In genomic region chr17:42878123-42878880, GRCh38 we compare ENCODE assay signal across 16 cellular contexts. TPM values are rescaled to one million over a fixed set of nuclear protein-coding genes. Genes with fewer than 3 reads are reported as not detected.
DNase-seq lines count a peak whose midpoint lies in the region; ATAC-seq, FAIRE-seq and TF ChIP-seq lines count a peak whose summit lies in the region.
"Had no signal": no experiment of that assay in that cellular context is flagged by ENCODE, and none has a peak within 500 bp of the region (broad histone marks: within the 10 kb centered on the region; RNA-seq: fewer than 3 reads in every experiment).

No MANE protein-coding gene starts in this region.

- H3K9me1 ChIP-seq in K562 (ENCODE audit: control insufficient read depth, insufficient read depth, low read length), result no peaks in the 10 kb centered on the region

- H3K4me1 ChIP-seq in cardiac muscle cell (ENCODE audit: low read depth), result no peaks in the 10 kb centered on the region
- peaks cover 2 to 17% of the 10 kb centered on the region in 2 experiments; a peak in 2 of 5 replicates for H3K4me1 ChIP-seq in K562 (replicated peaks in 1 of 2; ENCODE audit: control insufficient read depth in 2 of 2, insufficient read depth in 2 of 2, low read length in 2 of 2)
- H3K4me1 ChIP-seq in kidney (ENCODE audit: control insufficient read depth in 1 of 2, insufficient read depth in 1 of 2, low read depth in 1 of 2, low read length in 2 of 2), result peaks cover 9 to 13% of the 10 kb centered on the region in 2 donors
- peaks cover 0 to 30% of the 10 kb centered on the region in 2 donors for H3K4me1 ChIP-seq in thyroid gland
- H3K4me1 ChIP-seq: adrenal gland had no signal

- no peaks in the 10 kb centered on the region for H3K79me2 ChIP-seq in K562 (ENCODE audit: control insufficient read depth, insufficient read depth, low read length)

- BruUV-seq in K562 (replicated peaks; lab: Mats Ljungman, UMichigan), result no TSS peak

- H3K9ac ChIP-seq in K562 (ENCODE audit: insufficient read depth in 1 of 2, low read depth in 2 of 2, low read length in 2 of 2) (peak overlapping the region in 1 of 2 experiments; percentile 79; a peak in 1 of 4 replicates), kidney (ENCODE audit: low read length in 2 of 2) (peak overlapping the region in 1 of 2 donors; percentile 51)

- no peak overlapping the region for H3K4me2 ChIP-seq in K562 (ENCODE audit: insufficient read depth, low read length)

- FAIRE-seq in K562 (lab: Jason Lieb, UNC) (no peak), kidney (lab: Jason Lieb, UNC) (no peak)

- TF ChIP-seq CTCF in cardiac muscle cell (IDR thresholded peaks at IDR 0.05; ENCODE audit: low read depth, low read length) (peak; percentile 6), K562 (IDR thresholded peaks at IDR 0.05 in 2 of 3, conservative IDR thresholded peaks at IDR 0.05 in 1 of 3; ENCODE audit: insufficient read depth in 2 of 3, low read depth in 1 of 3, low read length in 3 of 3) (0 out of 6 replicates have a peak, but pooled peaks of 1 of the 3 experiments have one; percentile 14), kidney (IDR thresholded peaks at IDR 0.05; ENCODE audit: borderline replicate concordance, extremely low read depth, insufficient read depth) (no peak), thyroid gland (IDR thresholded peaks at IDR 0.05) (no peak)

- H3K27ac ChIP-seq in cardiac muscle cell, result no peak overlapping the region
- no peak overlapping the region for H3K27ac ChIP-seq in K562 (ENCODE audit: extremely low read depth, low read depth, low read length)
- peak overlapping the region; percentile 56 to 90 for H3K27ac ChIP-seq in kidney (ENCODE audit: low read depth in 2 of 2, low read length in 2 of 2)
- no peak overlapping the region for H3K27ac ChIP-seq in thyroid gland
- H3K27ac ChIP-seq: adrenal gland, ovary, thoracic aorta had no signal

- no peak for ATAC-seq in Right ventricle myocardium inferior
- peak; percentile 42; the same call in 2 of the 3 replicates for ATAC-seq in K562
- ATAC-seq in HG03457 (IDR thresholded peaks at IDR 0.05; ENCODE audit: unreplicated experiment), result no peak

- POLR2A ChIA-PET in K562 (lab: Yijun Ruan, JAX), result interaction anchor here (0.6 kb wide), 1 partner anchor 72 kb away, joined by 3 read pairs; no protein-coding TSS in a partner anchor

- TF ChIP-seq POLR2A in K562 (conservative IDR thresholded peaks at IDR 0.05) (no peak), thyroid gland (IDR thresholded peaks at IDR 0.05) (no peak)

- H4K20me1 ChIP-seq in K562 (replicated peaks; ENCODE audit: control insufficient read depth, insufficient read depth, low read length), result no peaks in the 10 kb centered on the region

- WGBS in K562 (ENCODE audit: insufficient coverage, low coverage, missing lambda C conversion rate), result 2% methylated on average over 11 of the region's 13 CpGs
- 32 to 38% methylated on average over 12 to 13 of the region's 13 CpGs for WGBS in thyroid gland, 2 donors

- TF ChIP-seq RAD21 in K562 (CRISPR knock-in tag; conservative IDR thresholded peaks at IDR 0.05 in 1 of 2, IDR thresholded peaks at IDR 0.05 in 1 of 2), result no peak

- intact Hi-C loops in Right ventricle myocardium inferior (cut with DNase I) (no loop called here), K562 (cut with micrococcal nuclease) (no loop called here), kidney (cut with DNase I) (no loop called here), thyroid gland (cut with DNase I) (no loop called here)

- H3K4me3 ChIP-seq in cardiac muscle cell (no peak overlapping the region), K562 (no peak overlapping the region), kidney (ENCODE audit: low read length in 2 of 2) (peak overlapping the region; percentile 28 to 58), thyroid gland (replicated peaks in 1 of 3) (no peak overlapping the region)
- H3K4me3 ChIP-seq: adrenal gland, ovary, thoracic aorta had no signal

- no peak for TF ChIP-seq EP300 in K562 (IDR thresholded peaks at IDR 0.05; ENCODE audit: low read length)

- H3K36me3 ChIP-seq in cardiac muscle cell, result no peaks in the 10 kb centered on the region
- no peaks in the 10 kb centered on the region for H3K36me3 ChIP-seq in K562 (ENCODE audit: control insufficient read depth, insufficient read depth, low read length)
- no peaks in the 10 kb centered on the region for H3K36me3 ChIP-seq in kidney (ENCODE audit: control insufficient read depth in 1 of 2, insufficient read depth in 2 of 2, low read length in 2 of 2)
- H3K36me3 ChIP-seq in thyroid gland, result no peaks in the 10 kb centered on the region
- H3K36me3 ChIP-seq: adrenal gland, ovary had no signal

- peak overlapping the region; percentile 8; the same call in 1 of the 2 replicates for H2AFZ ChIP-seq in K562 (ENCODE audit: low read depth, low read length)

- in situ Hi-C loops in K562 (cut with MboI), result no loop called here

- H3K9me3 ChIP-seq in cardiac muscle cell (ENCODE audit: low read depth) (no peaks in the 10 kb centered on the region), K562 (replicated peaks; ENCODE audit: control insufficient read depth, insufficient read depth, low read depth, low read length) (no peaks in the 10 kb centered on the region), kidney (ENCODE audit: control insufficient read depth in 1 of 2, low read length in 2 of 2) (no peaks in the 10 kb centered on the region), thyroid gland (no peaks in the 10 kb centered on the region)
- H3K9me3 ChIP-seq: adrenal gland, ovary, thoracic aorta had no signal

- H3K27me3 ChIP-seq in cardiac muscle cell, result no peaks in the 10 kb centered on the region
- H3K27me3 ChIP-seq in K562 (ENCODE audit: control insufficient read depth in 2 of 2, insufficient read depth in 2 of 2, low read length in 2 of 2), result peaks cover 9 to 18% of the 10 kb centered on the region in 2 experiments; a peak in 4 of 5 replicates
- H3K27me3 ChIP-seq in thyroid gland, result no peaks in the 10 kb centered on the region
- H3K27me3 ChIP-seq: adrenal gland, ovary had no signal

- CTCF ChIA-PET in K562 (lab: Yijun Ruan, JAX; ENCODE audit: low intra/inter-chr PET ratio), result interaction anchor here (0.7 kb wide), 2 partner anchors 59 to 255 kb away, joined by 3 to 4 read pairs; no protein-coding TSS in a partner anchor

- DNase-seq in cardiac muscle cell (ENCODE audit: low read depth in 1 of 2, low spot score in 1 of 2), result no peak
- no peak for DNase-seq in Right ventricle myocardium inferior (ENCODE audit: missing footprints)
- DNase-seq in K562 (ENCODE audit: extremely low read depth in 1 of 4, low spot score in 3 of 4), result no peak
- DNase-seq in kidney, result peak; percentile 80
- peak; percentile 49 to 61 for DNase-seq in thyroid gland
- DNase-seq in anterior cingulate cortex (lab: John Stamatoyannopoulos, UW), result no peak
- no peak for DNase-seq in activated T-cell treated with anti-CD3 and anti-CD28 coated beads, Interleukin-2, amount 50 U/mL, for 48 hours
- DNase-seq: adrenal gland; NCI-H1092; NCI-H446 treated with DMSO at 0.1 percent for 48 hours; ovary; stimulated activated CD4-positive, alpha-beta T cell treated with anti-CD3 and anti-CD28 coated beads, Interleukin-15, amount 100 ng/mL, for 24 hours had no signal

RNA-seq across cellular contexts. Expression of gene G6PC1, which starts 22.3 kb away (rescaled TPM):
- total RNA-seq in cardiac muscle cell, result not detected in 2 replicates
- polyA plus RNA-seq in cardiac muscle cell, result not detected in 2 replicates
- not detected for total RNA-seq in Right ventricle myocardium inferior
- total RNA-seq in K562 (2011; cell fraction: chromatin; rRNA removed; ENCODE audit: low replicate concordance), result not detected in 2 replicates
- total RNA-seq in K562 (2011; cell fraction: nucleolus; rRNA removed), result not detected in 2 replicates
- total RNA-seq in K562 (2011; cell fraction: nucleoplasm; rRNA removed), result not detected in 2 replicates
- total RNA-seq in K562 (2014; rRNA removed), result not detected in 2 replicates
- total RNA-seq in K562 (2014; rRNA removed; fragmentation: Illumina TruSeq; extraction: Trizol), result not detected in 2 replicates
- total RNA-seq in K562 (2015; rRNA removed; fragmentation: Illumina TruSeq; extraction: Trizol), result not detected in 2 replicates
- not detected in 2 replicates for total RNA-seq in K562 (2021)
- polyA plus RNA-seq in K562 (2011; rRNA removed), result not detected in 2 replicates
- polyA plus RNA-seq in K562 (2011; cell fraction: cytosol; rRNA removed), result not detected in 2 replicates
- polyA plus RNA-seq in K562 (2011; cell fraction: nucleus; rRNA removed), result not detected in 2 replicates
- not detected in 2 replicates for polyA plus RNA-seq in K562 (2012)
- not detected in 2 replicates for polyA plus RNA-seq in K562 (2014; fragmentation: Illumina TruSeq; extraction: Trizol)
- polyA plus RNA-seq in K562 (2014; fragmentation: Nextera tagmentation; extraction: Ambion mirVana), result not detected
- not detected in 2 replicates for polyA plus RNA-seq in K562 (2014; rRNA removed)
- polyA minus RNA-seq in K562 (2011; rRNA and poly(A)+ RNA removed), result not detected in 2 replicates
- polyA minus RNA-seq in K562 (2011; cell fraction: cytosol; rRNA and poly(A)+ RNA removed), result not detected in 2 replicates
- not detected in 2 replicates for polyA minus RNA-seq in K562 (2011; cell fraction: nucleus; rRNA and poly(A)+ RNA removed)
- 0.16 TPM for total RNA-seq in kidney
- 10.5 TPM for polyA plus RNA-seq in kidney (ENCODE audit: insufficient read depth, low read depth, low replicate concordance)
- not detected for total RNA-seq in thyroid gland
- total RNA-seq: activated T-helper 1 cell treated with anti-CD3 and anti-CD28 coated beads, Interleukin-12 subunit alpha, Interleukin-12 subunit beta, Interleukin-2, Interleukin-4 antibody, amounts not matched to agents 30 ng/mL and 10 ng/mL and 1 ng/mL, durations not matched to agents 14 hours and 24 hours and 36 hours; HT-29; thoracic aorta had no signal
- polyA plus RNA-seq: ovary had no signal

RNA-seq across cellular contexts. Expression of gene AOC3, which starts 27.3 kb away (rescaled TPM):
- total RNA-seq in cardiac muscle cell (2.3 and 5.2 TPM in 2 replicates), Right ventricle myocardium inferior (15.1 TPM), K562 (2014; rRNA removed) (0.09 and 0.16 TPM in 2 replicates), K562 (2014; rRNA removed; fragmentation: Illumina TruSeq; extraction: Trizol) (0.06 TPM in 1 of 2 replicates, not detected in the other), K562 (2015; rRNA removed; fragmentation: Illumina TruSeq; extraction: Trizol) (0.14 and 0.23 TPM in 2 replicates), K562 (2021) (0.42 and 0.47 TPM in 2 replicates), kidney (40.6 TPM), thyroid gland (10 to 100 TPM in 1 of 4 donors, 1 to 10 TPM in 3; 4.2 to 11.6 (median 5.8) TPM)
- polyA plus RNA-seq in cardiac muscle cell (2.6 and 3.4 TPM in 2 replicates), K562 (2011; rRNA removed) (0.22 and 0.55 TPM in 2 replicates), K562 (2014; fragmentation: Illumina TruSeq; extraction: Trizol) (0.25 and 0.27 TPM in 2 replicates), K562 (2014; fragmentation: Nextera tagmentation; extraction: Ambion mirVana) (not detected), K562 (2014; rRNA removed) (0.23 and 0.32 TPM in 2 replicates), kidney (ENCODE audit: insufficient read depth, low read depth, low replicate concordance) (15.1 TPM)
- 2.1 and 2.8 TPM in 2 replicates for total RNA-seq in K562 (2011; cell fraction: chromatin; rRNA removed; ENCODE audit: low replicate concordance)
- total RNA-seq in K562 (2011; cell fraction: nucleolus; rRNA removed), result 1.2 and 1.6 TPM in 2 replicates
- total RNA-seq in K562 (2011; cell fraction: nucleoplasm; rRNA removed), result 1.5 and 1.6 TPM in 2 replicates
- polyA plus RNA-seq in K562 (2011; cell fraction: cytosol; rRNA removed), result 0.13 and 0.31 TPM in 2 replicates
- 2.5 and 2.9 TPM in 2 replicates for polyA plus RNA-seq in K562 (2011; cell fraction: nucleus; rRNA removed)
- 0.17 and 0.69 TPM in 2 replicates for polyA plus RNA-seq in K562 (2012)
- 0.07 and 0.30 TPM in 2 replicates for polyA minus RNA-seq in K562 (2011; rRNA and poly(A)+ RNA removed)
- polyA minus RNA-seq in K562 (2011; cell fraction: cytosol; rRNA and poly(A)+ RNA removed), result not detected in 2 replicates
- 0.44 and 0.54 TPM in 2 replicates for polyA minus RNA-seq in K562 (2011; cell fraction: nucleus; rRNA and poly(A)+ RNA removed)

RNA-seq across cellular contexts. Expression of gene AOC2, which starts 33.9 kb away (rescaled TPM):
- total RNA-seq in cardiac muscle cell, result 2.5 and 5.6 TPM in 2 replicates
- polyA plus RNA-seq in cardiac muscle cell, result 2.4 and 4.8 TPM in 2 replicates
- total RNA-seq in Right ventricle myocardium inferior, result 0.43 TPM
- 6.7 and 16.0 TPM in 2 replicates for total RNA-seq in K562 (2011; cell fraction: chromatin; rRNA removed; ENCODE audit: low replicate concordance)
- total RNA-seq in K562 (2011; cell fraction: nucleolus; rRNA removed), result 9.3 and 11.5 TPM in 2 replicates
- total RNA-seq in K562 (2011; cell fraction: nucleoplasm; rRNA removed), result 6.6 and 7.0 TPM in 2 replicates
- 0.36 and 0.69 TPM in 2 replicates for total RNA-seq in K562 (2014; rRNA removed)
- 0.29 and 0.35 TPM in 2 replicates for total RNA-seq in K562 (2014; rRNA removed; fragmentation: Illumina TruSeq; extraction: Trizol)
- 0.49 and 0.58 TPM in 2 replicates for total RNA-seq in K562 (2015; rRNA removed; fragmentation: Illumina TruSeq; extraction: Trizol)
- total RNA-seq in K562 (2021), result 0.91 and 1.1 TPM in 2 replicates
- polyA plus RNA-seq in K562 (2011; rRNA removed), result 0.49 and 0.54 TPM in 2 replicates
- 0.52 and 0.79 TPM in 2 replicates for polyA plus RNA-seq in K562 (2011; cell fraction: cytosol; rRNA removed)
- 3.3 and 4.4 TPM in 2 replicates for polyA plus RNA-seq in K562 (2011; cell fraction: nucleus; rRNA removed)
- polyA plus RNA-seq in K562 (2012), result 0.38 and 0.72 TPM in 2 replicates
- polyA plus RNA-seq in K562 (2014; fragmentation: Illumina TruSeq; extraction: Trizol), result 0.37 and 0.51 TPM in 2 replicates
- polyA plus RNA-seq in K562 (2014; fragmentation: Nextera tagmentation; extraction: Ambion mirVana), result under 1 TPM; 0.08 to 0.11 TPM
- polyA plus RNA-seq in K562 (2014; rRNA removed), result 0.88 TPM in 2 replicates
- polyA minus RNA-seq in K562 (2011; rRNA and poly(A)+ RNA removed), result 0.69 and 0.95 TPM in 2 replicates
- 0.48 TPM in 1 of 2 replicates, not detected in the other for polyA minus RNA-seq in K562 (2011; cell fraction: cytosol; rRNA and poly(A)+ RNA removed)
- polyA minus RNA-seq in K562 (2011; cell fraction: nucleus; rRNA and poly(A)+ RNA removed), result 3.6 and 4.2 TPM in 2 replicates
- total RNA-seq in kidney, result 1.2 TPM
- polyA plus RNA-seq in kidney (ENCODE audit: insufficient read depth, low read depth, low replicate concordance), result 0.58 TPM
- total RNA-seq in thyroid gland, result 1 to 10 TPM in 3 of 4 donors, under 1 TPM in 1; 0.93 to 1.7 (median 1.3) TPM

RNA-seq across cellular contexts. Expression of gene PSME3, which starts 45.1 kb away (rescaled TPM):
- total RNA-seq in cardiac muscle cell, result 59.4 and 72.3 TPM in 2 replicates
- polyA plus RNA-seq in cardiac muscle cell, result 77.0 and 104 TPM in 2 replicates
- 69.0 TPM for total RNA-seq in Right ventricle myocardium inferior
- total RNA-seq in K562 (2011; cell fraction: chromatin; rRNA removed; ENCODE audit: low replicate concordance), result 68.2 and 105 TPM in 2 replicates
- total RNA-seq in K562 (2011; cell fraction: nucleolus; rRNA removed), result 64.3 and 78.7 TPM in 2 replicates
- 82.3 and 119 TPM in 2 replicates for total RNA-seq in K562 (2011; cell fraction: nucleoplasm; rRNA removed)
- 141 and 143 TPM in 2 replicates for total RNA-seq in K562 (2014; rRNA removed)
- total RNA-seq in K562 (2014; rRNA removed; fragmentation: Illumina TruSeq; extraction: Trizol), result 137 and 145 TPM in 2 replicates
- 128 and 131 TPM in 2 replicates for total RNA-seq in K562 (2015; rRNA removed; fragmentation: Illumina TruSeq; extraction: Trizol)
- total RNA-seq in K562 (2021), result 228 and 239 TPM in 2 replicates
- 86.5 and 167 TPM in 2 replicates for polyA plus RNA-seq in K562 (2011; rRNA removed)
- 83.3 and 119 TPM in 2 replicates for polyA plus RNA-seq in K562 (2011; cell fraction: cytosol; rRNA removed)
- polyA plus RNA-seq in K562 (2011; cell fraction: nucleus; rRNA removed), result 44.6 and 64.5 TPM in 2 replicates
- 103 and 158 TPM in 2 replicates for polyA plus RNA-seq in K562 (2012)
- polyA plus RNA-seq in K562 (2014; fragmentation: Illumina TruSeq; extraction: Trizol), result 272 and 275 TPM in 2 replicates
- 10 to 100 TPM; 31.2 to 43.2 TPM for polyA plus RNA-seq in K562 (2014; fragmentation: Nextera tagmentation; extraction: Ambion mirVana)
- polyA plus RNA-seq in K562 (2014; rRNA removed), result 177 and 180 TPM in 2 replicates
- 71.7 and 138 TPM in 2 replicates for polyA minus RNA-seq in K562 (2011; rRNA and poly(A)+ RNA removed)
- 27.7 and 69.4 TPM in 2 replicates for polyA minus RNA-seq in K562 (2011; cell fraction: cytosol; rRNA and poly(A)+ RNA removed)
- 27.6 and 29.9 TPM in 2 replicates for polyA minus RNA-seq in K562 (2011; cell fraction: nucleus; rRNA and poly(A)+ RNA removed)
- total RNA-seq in kidney, result 115 TPM
- 60.3 TPM for polyA plus RNA-seq in kidney (ENCODE audit: insufficient read depth, low read depth, low replicate concordance)
- total RNA-seq in thyroid gland, result 100 to 1,000 TPM in 1 of 4 donors, 10 to 100 TPM in 3; 78.3 to 119 (median 85.4) TPM

RNA-seq across cellular contexts. Expression of gene BECN1, which starts 54.2 kb away (rescaled TPM):
- total RNA-seq in cardiac muscle cell, result 64.5 and 112 TPM in 2 replicates
- 65.2 and 71.5 TPM in 2 replicates for polyA plus RNA-seq in cardiac muscle cell
- total RNA-seq in Right ventricle myocardium inferior, result 74.3 TPM
- total RNA-seq in K562 (2011; cell fraction: chromatin; rRNA removed; ENCODE audit: low replicate concordance), result 121 and 124 TPM in 2 replicates
- total RNA-seq in K562 (2011; cell fraction: nucleolus; rRNA removed), result 64.5 and 68.4 TPM in 2 replicates
- 66.9 and 85.1 TPM in 2 replicates for total RNA-seq in K562 (2011; cell fraction: nucleoplasm; rRNA removed)
- 81.1 and 81.7 TPM in 2 replicates for total RNA-seq in K562 (2014; rRNA removed)
- total RNA-seq in K562 (2014; rRNA removed; fragmentation: Illumina TruSeq; extraction: Trizol), result 49.6 and 58.6 TPM in 2 replicates
- total RNA-seq in K562 (2015; rRNA removed; fragmentation: Illumina TruSeq; extraction: Trizol), result 48.1 and 52.7 TPM in 2 replicates
- total RNA-seq in K562 (2021), result 52.3 and 57.3 TPM in 2 replicates
- polyA plus RNA-seq in K562 (2011; rRNA removed), result 34.1 and 55.9 TPM in 2 replicates
- 24.3 and 49.2 TPM in 2 replicates for polyA plus RNA-seq in K562 (2011; cell fraction: cytosol; rRNA removed)
- 77.8 and 107 TPM in 2 replicates for polyA plus RNA-seq in K562 (2011; cell fraction: nucleus; rRNA removed)
- 37.5 and 43.1 TPM in 2 replicates for polyA plus RNA-seq in K562 (2012)
- 57.8 and 68.1 TPM in 2 replicates for polyA plus RNA-seq in K562 (2014; fragmentation: Illumina TruSeq; extraction: Trizol)
- 10 to 100 TPM; 26.0 to 28.6 TPM for polyA plus RNA-seq in K562 (2014; fragmentation: Nextera tagmentation; extraction: Ambion mirVana)
- polyA plus RNA-seq in K562 (2014; rRNA removed), result 64.7 and 71.5 TPM in 2 replicates
- polyA minus RNA-seq in K562 (2011; rRNA and poly(A)+ RNA removed), result 41.0 and 65.0 TPM in 2 replicates
- 19.1 and 28.2 TPM in 2 replicates for polyA minus RNA-seq in K562 (2011; cell fraction: cytosol; rRNA and poly(A)+ RNA removed)
- 44.0 and 47.8 TPM in 2 replicates for polyA minus RNA-seq in K562 (2011; cell fraction: nucleus; rRNA and poly(A)+ RNA removed)
- 95.1 TPM for total RNA-seq in kidney
- polyA plus RNA-seq in kidney (ENCODE audit: insufficient read depth, low read depth, low replicate concordance), result 65.9 TPM
- 100 to 1,000 TPM; 107 to 213 (median 120) TPM for total RNA-seq in thyroid gland

Comparison
In these comparisons a context has a peak if more than half of its experiments do, and no peak if none do; other contexts are left out.
1. DNase-seq: peak in kidney (single experiment) and thyroid gland (2 of 2); none in cardiac muscle cell (0 of 2), Right ventricle myocardium inferior (single experiment), K562 (0 of 4), anterior cingulate cortex (0 of 58) and activated T-cell treated with anti-CD3 and anti-CD28 coated beads, Interleukin-2, amount 50 U/mL, for 48 hours (0 of 2).
2. H3K27ac ChIP-seq: peak in kidney (2 of 2); none in cardiac muscle cell (single experiment), K562 (single experiment) and thyroid gland (0 of 3).
3. H3K4me3 ChIP-seq: peak in kidney (2 of 2); none in cardiac muscle cell (single experiment), K562 (single experiment) and thyroid gland (0 of 3).